Comparison of ENCODE assay signal across 14 cellular contexts in the genomic region with DNA sequence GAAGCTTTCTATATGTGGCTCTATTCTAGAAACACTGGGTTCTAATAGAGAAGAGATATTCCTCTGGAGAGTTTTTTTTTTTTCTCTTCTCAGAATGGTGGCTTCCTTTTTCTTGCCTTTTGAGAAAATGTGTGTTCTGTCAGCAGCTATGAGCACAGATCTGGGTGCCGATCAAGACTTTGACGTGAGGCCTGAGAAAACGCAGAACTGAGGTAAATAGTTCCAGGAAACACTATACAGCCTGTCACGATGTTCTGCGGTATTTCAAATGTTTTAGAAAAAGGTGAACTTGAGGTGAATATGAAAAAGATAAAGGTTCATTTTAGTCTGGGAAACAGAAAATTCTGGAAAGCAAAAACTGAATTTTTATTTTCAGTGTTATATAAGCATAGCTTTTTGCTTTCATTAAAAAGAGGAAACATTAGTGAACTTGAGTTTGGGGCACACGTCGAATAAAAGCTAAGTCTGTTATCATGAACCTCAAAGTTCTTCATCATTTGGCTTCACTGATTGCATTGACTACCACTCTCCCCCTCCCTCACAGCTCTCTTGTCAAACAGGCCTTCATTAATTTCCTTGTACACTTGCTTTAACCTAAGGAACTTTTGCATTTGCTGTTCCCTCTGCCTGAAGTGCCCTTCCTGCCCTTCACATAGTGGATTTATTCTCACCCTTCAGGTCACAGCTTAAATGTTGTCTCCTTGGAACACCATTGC.
DNase-seq lines count a peak whose midpoint lies in the region; ATAC-seq and TF ChIP-seq lines count a peak whose summit lies in the region.
"Had no signal": no experiment of that assay in that cellular context is flagged by ENCODE, and none has a peak within 500 bp of the region (broad histone marks: within the 10 kb centered on the region; RNA-seq: fewer than 3 reads in every experiment).

No MANE protein-coding gene starts in this region.

- no peak for TF ChIP-seq EP300 in ovary (IDR thresholded peaks at IDR 0.05)

- 63 to 67% (median 66%) methylated on average over 7 of the region's 7 CpGs for WGBS in ovary, 3 donors

- no peaks in the 10 kb centered on the region for H3K27me3 Mint-ChIP-seq in activated T-helper 2 cell treated with anti-CD3 and anti-CD28 coated beads, Interferon-gamma antibody, Interleukin-2, Interleukin-4, amounts not matched to agents 10 μg/mL and 5 μg/mL and 100 μg/mL, durations not matched to agents 14 hours and 24 hours and 36 hours (ENCODE audit: low read depth)
- no peaks in the 10 kb centered on the region for H3K27me3 Mint-ChIP-seq in naive thymus-derived CD4-positive, alpha-beta T cell
- H3K27me3 Mint-ChIP-seq: activated B cell treated with CpG ODN at 0.5 μM for 24 hours had no signal

- TF ChIP-seq POLR2A in uterus (IDR thresholded peaks at IDR 0.05) (no peak), ovary (IDR thresholded peaks at IDR 0.05) (no peak)

- H3K4me3 ChIP-seq in naive thymus-derived CD4-positive, alpha-beta T cell (ENCODE audit: low read length), result no peak overlapping the region
- H3K4me3 ChIP-seq in uterus, result no peak overlapping the region
- H3K4me3 ChIP-seq in ovary, result no peak overlapping the region
- H3K4me3 ChIP-seq: esophagus squamous epithelium had no signal

- TF ChIP-seq CTCF in uterus (IDR thresholded peaks at IDR 0.05), result no peak
- no peak for TF ChIP-seq CTCF in ovary (IDR thresholded peaks at IDR 0.05)

- H3K4me3 Mint-ChIP-seq in activated T-helper 2 cell treated with anti-CD3 and anti-CD28 coated beads, Interferon-gamma antibody, Interleukin-2, Interleukin-4, amounts not matched to agents 10 μg/mL and 5 μg/mL and 100 μg/mL, durations not matched to agents 14 hours and 24 hours and 36 hours (ENCODE audit: low read depth), result peak overlapping the region; percentile 51
- H3K4me3 Mint-ChIP-seq in naive thymus-derived CD4-positive, alpha-beta T cell, result peak overlapping the region in 9 of 10 donors; percentile 30 to 75 (median 60)
- H3K4me3 Mint-ChIP-seq: activated B cell treated with CpG ODN at 0.5 μM for 24 hours, nephron progenitor cell had no signal

- ATAC-seq in naive thymus-derived CD4-positive, alpha-beta T cell, result peak; percentile 96

- no peaks in the 10 kb centered on the region for H3K36me3 ChIP-seq in naive thymus-derived CD4-positive, alpha-beta T cell (ENCODE audit: control insufficient read depth in 2 of 3, insufficient read depth in 3 of 3, low read length in 3 of 3)
- H3K36me3 ChIP-seq in uterus (no peaks in the 10 kb centered on the region), ovary (no peaks in the 10 kb centered on the region)
- H3K36me3 ChIP-seq: esophagus squamous epithelium had no signal

- CTCF ChIA-PET in naive thymus-derived CD4-positive, alpha-beta T cell (lab: Charles Lee), result interaction anchor here (2.1 to 2.8 kb wide), 2 partner anchors 35 to 111 kb away, joined by 8 to 11 read pairs; no protein-coding TSS in a partner anchor

- peak overlapping the region; percentile 79 for H3K27ac Mint-ChIP-seq in activated T-helper 2 cell treated with anti-CD3 and anti-CD28 coated beads, Interferon-gamma antibody, Interleukin-2, Interleukin-4, amounts not matched to agents 10 μg/mL and 5 μg/mL and 100 μg/mL, durations not matched to agents 14 hours and 24 hours and 36 hours
- H3K27ac Mint-ChIP-seq in naive thymus-derived CD4-positive, alpha-beta T cell, result peak overlapping the region; percentile 88 to 99 (median 93)
- H3K27ac Mint-ChIP-seq: activated B cell treated with CpG ODN at 0.5 μM for 24 hours, nephron progenitor cell had no signal

- peaks cover 41% of the 10 kb centered on the region for H3K36me3 Mint-ChIP-seq in activated T-helper 2 cell treated with anti-CD3 and anti-CD28 coated beads, Interferon-gamma antibody, Interleukin-2, Interleukin-4, amounts not matched to agents 10 μg/mL and 5 μg/mL and 100 μg/mL, durations not matched to agents 14 hours and 24 hours and 36 hours (ENCODE audit: low read depth)
- H3K36me3 Mint-ChIP-seq in naive thymus-derived CD4-positive, alpha-beta T cell, result peaks cover 0 to 41% (median 0%) of the 10 kb centered on the region in 5 donors

- no peaks in the 10 kb centered on the region for H3K27me3 ChIP-seq in naive thymus-derived CD4-positive, alpha-beta T cell (ENCODE audit: control insufficient read depth in 2 of 2, insufficient read depth in 2 of 2, low read length in 2 of 2)
- no peaks in the 10 kb centered on the region for H3K27me3 ChIP-seq in uterus
- no peaks in the 10 kb centered on the region for H3K27me3 ChIP-seq in ovary
- H3K27me3 ChIP-seq: esophagus squamous epithelium had no signal

- peaks cover 27% of the 10 kb centered on the region for H3K9me3 Mint-ChIP-seq in activated T-helper 2 cell treated with anti-CD3 and anti-CD28 coated beads, Interferon-gamma antibody, Interleukin-2, Interleukin-4, amounts not matched to agents 10 μg/mL and 5 μg/mL and 100 μg/mL, durations not matched to agents 14 hours and 24 hours and 36 hours
- H3K9me3 Mint-ChIP-seq in naive thymus-derived CD4-positive, alpha-beta T cell, result peaks cover 0 to 30% (median 5%) of the 10 kb centered on the region in 11 donors
- H3K9me3 Mint-ChIP-seq: nephron progenitor cell had no signal

- H3K27ac ChIP-seq in naive thymus-derived CD4-positive, alpha-beta T cell (ENCODE audit: low read depth, low read length), result peak overlapping the region; percentile 69
- H3K27ac ChIP-seq in uterus (peak overlapping the region; percentile 78 to 80), ovary (no peak overlapping the region)

- peaks cover 40% of the 10 kb centered on the region for H3K4me1 Mint-ChIP-seq in activated T-helper 2 cell treated with anti-CD3 and anti-CD28 coated beads, Interferon-gamma antibody, Interleukin-2, Interleukin-4, amounts not matched to agents 10 μg/mL and 5 μg/mL and 100 μg/mL, durations not matched to agents 14 hours and 24 hours and 36 hours (ENCODE audit: low read depth)
- H3K4me1 Mint-ChIP-seq in naive thymus-derived CD4-positive, alpha-beta T cell, result peaks cover 10 to 70% (median 51%) of the 10 kb centered on the region in 7 donors
- H3K4me1 Mint-ChIP-seq: nephron progenitor cell had no signal

- DNase-seq in stimulated activated CD4-positive, alpha-beta T cell treated with anti-CD3 and anti-CD28 coated beads, Interleukin-12 subunit alpha, Interleukin-12 subunit beta, amount 100 ng/mL, for 4 hours, result peak; percentile 10
- DNase-seq in stimulated activated CD4-positive, alpha-beta T cell treated with anti-CD3 and anti-CD28 coated beads, Interleukin-4, amount 100 ng/mL, for 1 hour, result no peak
- DNase-seq in activated T-helper 2 cell treated with anti-CD3 and anti-CD28 coated beads, Interferon-gamma antibody, Interleukin-2, Interleukin-4, amounts not matched to agents 10 μg/mL and 5 μg/mL and 100 μg/mL, durations not matched to agents 14 hours and 24 hours and 36 hours (ENCODE audit: low spot score), result peak; percentile 64
- DNase-seq in naive thymus-derived CD4-positive, alpha-beta T cell, result peak in 8 of 9 donors; percentile 31 to 91 (median 83)
- DNase-seq in uterus, result peak; percentile 59 to 63
- DNase-seq in SKM-1 treated with dmso at 0.1 percent for 144 hours (lab: John Stamatoyannopoulos, UW; ENCODE audit: unreplicated experiment), result no peak
- no peak for DNase-seq in ovary
- DNase-seq in inferior parietal cortex (ENCODE audit: extremely low spot score), result no peak
- DNase-seq: activated B cell treated with CpG ODN at 0.5 μM for 24 hours, caudate nucleus, esophagus squamous epithelium, NCI-H1092 treated with DMSO at 0.1 percent for 48 hours, NCI-H510A treated with DMSO at 0.1 percent for 48 hours, nephron progenitor cell had no signal

- H3K4me1 ChIP-seq in naive thymus-derived CD4-positive, alpha-beta T cell (ENCODE audit: control insufficient read depth in 2 of 2, insufficient read depth in 2 of 2, low read length in 2 of 2), result peaks cover 0 to 29% of the 10 kb centered on the region in 2 donors
- H3K4me1 ChIP-seq in uterus, result peaks cover 0 to 8% of the 10 kb centered on the region in 2 donors
- H3K4me1 ChIP-seq in ovary (ENCODE audit: insufficient read depth), result no peaks in the 10 kb centered on the region

- POLR2A ChIA-PET in naive thymus-derived CD4-positive, alpha-beta T cell (lab: Charles Lee), result interaction anchor here (0.6 to 3.1 kb wide), 16 partner anchors 12 to 1855 kb away, joined by 3 to 25 read pairs (median 3); a partner anchor contains a TSS

- no peaks in the 10 kb centered on the region for H3K9me3 ChIP-seq in naive thymus-derived CD4-positive, alpha-beta T cell (ENCODE audit: control insufficient read depth in 2 of 3, low read length in 3 of 3)
- no peaks in the 10 kb centered on the region for H3K9me3 ChIP-seq in uterus
- no peaks in the 10 kb centered on the region for H3K9me3 ChIP-seq in ovary
- H3K9me3 ChIP-seq: esophagus squamous epithelium had no signal

- intact Hi-C loops in activated T-helper 2 cell treated with anti-CD3 and anti-CD28 coated beads, Interferon-gamma antibody, Interleukin-2, Interleukin-4, amounts not matched to agents 10 μg/mL and 5 μg/mL and 100 μg/mL, durations not matched to agents 14 hours and 24 hours and 36 hours (cut with micrococcal nuclease), result loop anchor here (1.0 to 5.0 kb wide), 3 partner anchors 22 to 262 kb away; no protein-coding TSS in a partner anchor
- intact Hi-C loops in naive thymus-derived CD4-positive, alpha-beta T cell (cut with micrococcal nuclease), result loop anchor here (1.0 to 10.0 kb wide), 19 partner anchors 8 to 428 kb away; a partner anchor contains a TSS
- intact Hi-C loops in uterus (cut with DNase I; ENCODE audit: low total_unique reads) (no loop called here), ovary (cut with DNase I) (no loop called here)

Comparison
In these comparisons a context has a peak if more than half of its experiments do, and no peak if none do; other contexts are left out.
1. DNase-seq: peak in stimulated activated CD4-positive, alpha-beta T cell treated with anti-CD3 and anti-CD28 coated beads, Interleukin-12 subunit alpha, Interleukin-12 subunit beta, amount 100 ng/mL, for 4 hours (single experiment), activated T-helper 2 cell treated with anti-CD3 and anti-CD28 coated beads, Interferon-gamma antibody, Interleukin-2, Interleukin-4, amounts not matched to agents 10 μg/mL and 5 μg/mL and 100 μg/mL, durations not matched to agents 14 hours and 24 hours and 36 hours (single experiment), naive thymus-derived CD4-positive, alpha-beta T cell (8 of 9) and uterus (2 of 2); none in stimulated activated CD4-positive, alpha-beta T cell treated with anti-CD3 and anti-CD28 coated beads, Interleukin-4, amount 100 ng/mL, for 1 hour (single experiment), SKM-1 treated with dmso at 0.1 percent for 144 hours (single experiment), ovary (0 of 5) and inferior parietal cortex (single experiment).
2. H3K27ac ChIP-seq: peak in naive thymus-derived CD4-positive, alpha-beta T cell (single experiment) and uterus (2 of 2); none in ovary (0 of 2).
3. intact Hi-C loops: an anchor here in activated T-helper 2 cell treated with anti-CD3 and anti-CD28 coated beads, Interferon-gamma antibody, Interleukin-2, Interleukin-4, amounts not matched to agents 10 μg/mL and 5 μg/mL and 100 μg/mL, durations not matched to agents 14 hours and 24 hours and 36 hours (1.0 to 5.0 kb wide) and naive thymus-derived CD4-positive, alpha-beta T cell (1.0 to 10.0 kb wide); none called in uterus and ovary.